In the genomic region with DNA sequence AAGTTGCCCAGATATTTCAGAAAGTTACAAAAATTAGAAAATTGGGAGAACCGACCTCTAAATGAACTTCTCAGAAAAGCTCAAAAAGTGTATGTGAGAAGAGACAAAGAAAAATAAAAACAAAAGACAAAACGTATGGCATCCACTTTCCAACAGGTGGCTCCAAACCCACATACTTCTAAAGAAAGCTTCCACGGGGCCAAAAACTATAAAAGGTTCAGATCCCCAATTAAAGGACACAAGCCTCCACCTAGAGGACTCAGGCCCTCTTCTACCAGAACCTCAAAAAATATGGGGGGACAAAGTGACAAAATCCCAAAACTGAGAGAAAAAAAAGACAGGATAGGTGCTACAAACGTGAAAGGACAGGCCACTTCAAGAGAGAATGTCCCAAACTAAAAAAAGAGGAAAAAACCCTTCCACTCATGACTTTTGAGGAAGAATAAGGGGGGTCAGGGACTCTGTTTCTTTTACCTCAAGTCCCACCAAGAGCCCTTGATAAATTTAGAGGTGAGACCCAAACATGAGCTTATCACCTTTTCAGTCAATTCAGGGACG, we compare ENCODE assay signal across 1 cellular context.
TF ChIP-seq lines count a peak whose summit lies in the region.

No MANE protein-coding gene starts in this region.

TF ChIP-seq in K562, 482 proteins besides CTCF, POLR2A, EP300 and RAD21:
- TF ChIP-seq, protein P1, sequence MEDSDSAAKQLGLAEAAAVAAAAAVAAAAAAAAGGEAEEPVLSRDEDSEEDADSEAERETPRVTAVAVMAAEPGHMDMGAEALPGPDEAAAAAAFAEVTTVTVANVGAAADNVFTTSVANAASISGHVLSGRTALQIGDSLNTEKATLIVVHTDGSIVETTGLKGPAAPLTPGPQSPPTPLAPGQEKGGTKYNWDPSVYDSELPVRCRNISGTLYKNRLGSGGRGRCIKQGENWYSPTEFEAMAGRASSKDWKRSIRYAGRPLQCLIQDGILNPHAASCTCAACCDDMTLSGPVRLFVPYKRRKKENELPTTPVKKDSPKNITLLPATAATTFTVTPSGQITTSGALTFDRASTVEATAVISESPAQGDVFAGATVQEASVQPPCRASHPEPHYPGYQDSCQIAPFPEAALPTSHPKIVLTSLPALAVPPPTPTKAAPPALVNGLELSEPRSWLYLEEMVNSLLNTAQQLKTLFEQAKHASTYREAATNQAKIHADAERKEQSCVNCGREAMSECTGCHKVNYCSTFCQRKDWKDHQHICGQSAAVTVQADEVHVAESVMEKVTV (CRISPR knock-in tag; IDR thresholded peaks at IDR 0.05) = 0 out of 2 replicates have a peak, but pooled peaks have one; percentile 51
- TF ChIP-seq, protein P2, sequence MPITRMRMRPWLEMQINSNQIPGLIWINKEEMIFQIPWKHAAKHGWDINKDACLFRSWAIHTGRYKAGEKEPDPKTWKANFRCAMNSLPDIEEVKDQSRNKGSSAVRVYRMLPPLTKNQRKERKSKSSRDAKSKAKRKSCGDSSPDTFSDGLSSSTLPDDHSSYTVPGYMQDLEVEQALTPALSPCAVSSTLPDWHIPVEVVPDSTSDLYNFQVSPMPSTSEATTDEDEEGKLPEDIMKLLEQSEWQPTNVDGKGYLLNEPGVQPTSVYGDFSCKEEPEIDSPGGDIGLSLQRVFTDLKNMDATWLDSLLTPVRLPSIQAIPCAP (CRISPR knock-in tag; IDR thresholded peaks at IDR 0.05; ENCODE audit: borderline replicate concordance) = no peak
- TF ChIP-seq HCFC1 (IDR thresholded peaks at IDR 0.05; ENCODE audit: low read depth, low read length) (no peak), DIDO1 (tag; IDR thresholded peaks at IDR 0.05; ENCODE audit: low read depth) (no peak), ZNF785 (CRISPR knock-in tag; IDR thresholded peaks at IDR 0.05) (no peak), ZNF354B (CRISPR knock-in tag; IDR thresholded peaks at IDR 0.05) (peak; percentile 95), ZC3H8 (IDR thresholded peaks at IDR 0.05) (no peak), ERF (CRISPR knock-in tag; IDR thresholded peaks at IDR 0.05) (no peak), ZNF507 (tag; conservative IDR thresholded peaks at IDR 0.05) (peak; percentile 99), MAZ (CRISPR knock-in tag; conservative IDR thresholded peaks at IDR 0.05 in 1 of 2, IDR thresholded peaks at IDR 0.05 in 1 of 2) (0 out of 4 replicates have a peak, but pooled peaks of 1 of the 2 experiments have one; percentile 15), SMC3 (conservative IDR thresholded peaks at IDR 0.05; ENCODE audit: insufficient read depth, low read depth, low read length) (peak; percentile 48; the same call in 1 of the 2 replicates)
- TF ChIP-seq, protein P3, sequence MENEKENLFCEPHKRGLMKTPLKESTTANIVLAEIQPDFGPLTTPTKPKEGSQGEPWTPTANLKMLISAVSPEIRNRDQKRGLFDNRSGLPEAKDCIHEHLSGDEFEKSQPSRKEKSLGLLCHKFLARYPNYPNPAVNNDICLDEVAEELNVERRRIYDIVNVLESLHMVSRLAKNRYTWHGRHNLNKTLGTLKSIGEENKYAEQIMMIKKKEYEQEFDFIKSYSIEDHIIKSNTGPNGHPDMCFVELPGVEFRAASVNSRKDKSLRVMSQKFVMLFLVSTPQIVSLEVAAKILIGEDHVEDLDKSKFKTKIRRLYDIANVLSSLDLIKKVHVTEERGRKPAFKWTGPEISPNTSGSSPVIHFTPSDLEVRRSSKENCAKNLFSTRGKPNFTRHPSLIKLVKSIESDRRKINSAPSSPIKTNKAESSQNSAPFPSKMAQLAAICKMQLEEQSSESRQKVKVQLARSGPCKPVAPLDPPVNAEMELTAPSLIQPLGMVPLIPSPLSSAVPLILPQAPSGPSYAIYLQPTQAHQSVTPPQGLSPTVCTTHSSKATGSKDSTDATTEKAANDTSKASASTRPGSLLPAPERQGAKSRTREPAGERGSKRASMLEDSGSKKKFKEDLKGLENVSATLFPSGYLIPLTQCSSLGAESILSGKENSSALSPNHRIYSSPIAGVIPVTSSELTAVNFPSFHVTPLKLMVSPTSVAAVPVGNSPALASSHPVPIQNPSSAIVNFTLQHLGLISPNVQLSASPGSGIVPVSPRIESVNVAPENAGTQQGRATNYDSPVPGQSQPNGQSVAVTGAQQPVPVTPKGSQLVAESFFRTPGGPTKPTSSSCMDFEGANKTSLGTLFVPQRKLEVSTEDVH (IDR thresholded peaks at IDR 0.05; ENCODE audit: low read depth, partially characterized antibody) = no peak
- TF ChIP-seq, protein P4, sequence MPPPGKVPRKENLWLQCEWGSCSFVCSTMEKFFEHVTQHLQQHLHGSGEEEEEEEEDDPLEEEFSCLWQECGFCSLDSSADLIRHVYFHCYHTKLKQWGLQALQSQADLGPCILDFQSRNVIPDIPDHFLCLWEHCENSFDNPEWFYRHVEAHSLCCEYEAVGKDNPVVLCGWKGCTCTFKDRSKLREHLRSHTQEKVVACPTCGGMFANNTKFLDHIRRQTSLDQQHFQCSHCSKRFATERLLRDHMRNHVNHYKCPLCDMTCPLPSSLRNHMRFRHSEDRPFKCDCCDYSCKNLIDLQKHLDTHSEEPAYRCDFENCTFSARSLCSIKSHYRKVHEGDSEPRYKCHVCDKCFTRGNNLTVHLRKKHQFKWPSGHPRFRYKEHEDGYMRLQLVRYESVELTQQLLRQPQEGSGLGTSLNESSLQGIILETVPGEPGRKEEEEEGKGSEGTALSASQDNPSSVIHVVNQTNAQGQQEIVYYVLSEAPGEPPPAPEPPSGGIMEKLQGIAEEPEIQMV (tag; conservative IDR thresholded peaks at IDR 0.05; ENCODE audit: low read depth) = no peak
- TF ChIP-seq, protein P5, sequence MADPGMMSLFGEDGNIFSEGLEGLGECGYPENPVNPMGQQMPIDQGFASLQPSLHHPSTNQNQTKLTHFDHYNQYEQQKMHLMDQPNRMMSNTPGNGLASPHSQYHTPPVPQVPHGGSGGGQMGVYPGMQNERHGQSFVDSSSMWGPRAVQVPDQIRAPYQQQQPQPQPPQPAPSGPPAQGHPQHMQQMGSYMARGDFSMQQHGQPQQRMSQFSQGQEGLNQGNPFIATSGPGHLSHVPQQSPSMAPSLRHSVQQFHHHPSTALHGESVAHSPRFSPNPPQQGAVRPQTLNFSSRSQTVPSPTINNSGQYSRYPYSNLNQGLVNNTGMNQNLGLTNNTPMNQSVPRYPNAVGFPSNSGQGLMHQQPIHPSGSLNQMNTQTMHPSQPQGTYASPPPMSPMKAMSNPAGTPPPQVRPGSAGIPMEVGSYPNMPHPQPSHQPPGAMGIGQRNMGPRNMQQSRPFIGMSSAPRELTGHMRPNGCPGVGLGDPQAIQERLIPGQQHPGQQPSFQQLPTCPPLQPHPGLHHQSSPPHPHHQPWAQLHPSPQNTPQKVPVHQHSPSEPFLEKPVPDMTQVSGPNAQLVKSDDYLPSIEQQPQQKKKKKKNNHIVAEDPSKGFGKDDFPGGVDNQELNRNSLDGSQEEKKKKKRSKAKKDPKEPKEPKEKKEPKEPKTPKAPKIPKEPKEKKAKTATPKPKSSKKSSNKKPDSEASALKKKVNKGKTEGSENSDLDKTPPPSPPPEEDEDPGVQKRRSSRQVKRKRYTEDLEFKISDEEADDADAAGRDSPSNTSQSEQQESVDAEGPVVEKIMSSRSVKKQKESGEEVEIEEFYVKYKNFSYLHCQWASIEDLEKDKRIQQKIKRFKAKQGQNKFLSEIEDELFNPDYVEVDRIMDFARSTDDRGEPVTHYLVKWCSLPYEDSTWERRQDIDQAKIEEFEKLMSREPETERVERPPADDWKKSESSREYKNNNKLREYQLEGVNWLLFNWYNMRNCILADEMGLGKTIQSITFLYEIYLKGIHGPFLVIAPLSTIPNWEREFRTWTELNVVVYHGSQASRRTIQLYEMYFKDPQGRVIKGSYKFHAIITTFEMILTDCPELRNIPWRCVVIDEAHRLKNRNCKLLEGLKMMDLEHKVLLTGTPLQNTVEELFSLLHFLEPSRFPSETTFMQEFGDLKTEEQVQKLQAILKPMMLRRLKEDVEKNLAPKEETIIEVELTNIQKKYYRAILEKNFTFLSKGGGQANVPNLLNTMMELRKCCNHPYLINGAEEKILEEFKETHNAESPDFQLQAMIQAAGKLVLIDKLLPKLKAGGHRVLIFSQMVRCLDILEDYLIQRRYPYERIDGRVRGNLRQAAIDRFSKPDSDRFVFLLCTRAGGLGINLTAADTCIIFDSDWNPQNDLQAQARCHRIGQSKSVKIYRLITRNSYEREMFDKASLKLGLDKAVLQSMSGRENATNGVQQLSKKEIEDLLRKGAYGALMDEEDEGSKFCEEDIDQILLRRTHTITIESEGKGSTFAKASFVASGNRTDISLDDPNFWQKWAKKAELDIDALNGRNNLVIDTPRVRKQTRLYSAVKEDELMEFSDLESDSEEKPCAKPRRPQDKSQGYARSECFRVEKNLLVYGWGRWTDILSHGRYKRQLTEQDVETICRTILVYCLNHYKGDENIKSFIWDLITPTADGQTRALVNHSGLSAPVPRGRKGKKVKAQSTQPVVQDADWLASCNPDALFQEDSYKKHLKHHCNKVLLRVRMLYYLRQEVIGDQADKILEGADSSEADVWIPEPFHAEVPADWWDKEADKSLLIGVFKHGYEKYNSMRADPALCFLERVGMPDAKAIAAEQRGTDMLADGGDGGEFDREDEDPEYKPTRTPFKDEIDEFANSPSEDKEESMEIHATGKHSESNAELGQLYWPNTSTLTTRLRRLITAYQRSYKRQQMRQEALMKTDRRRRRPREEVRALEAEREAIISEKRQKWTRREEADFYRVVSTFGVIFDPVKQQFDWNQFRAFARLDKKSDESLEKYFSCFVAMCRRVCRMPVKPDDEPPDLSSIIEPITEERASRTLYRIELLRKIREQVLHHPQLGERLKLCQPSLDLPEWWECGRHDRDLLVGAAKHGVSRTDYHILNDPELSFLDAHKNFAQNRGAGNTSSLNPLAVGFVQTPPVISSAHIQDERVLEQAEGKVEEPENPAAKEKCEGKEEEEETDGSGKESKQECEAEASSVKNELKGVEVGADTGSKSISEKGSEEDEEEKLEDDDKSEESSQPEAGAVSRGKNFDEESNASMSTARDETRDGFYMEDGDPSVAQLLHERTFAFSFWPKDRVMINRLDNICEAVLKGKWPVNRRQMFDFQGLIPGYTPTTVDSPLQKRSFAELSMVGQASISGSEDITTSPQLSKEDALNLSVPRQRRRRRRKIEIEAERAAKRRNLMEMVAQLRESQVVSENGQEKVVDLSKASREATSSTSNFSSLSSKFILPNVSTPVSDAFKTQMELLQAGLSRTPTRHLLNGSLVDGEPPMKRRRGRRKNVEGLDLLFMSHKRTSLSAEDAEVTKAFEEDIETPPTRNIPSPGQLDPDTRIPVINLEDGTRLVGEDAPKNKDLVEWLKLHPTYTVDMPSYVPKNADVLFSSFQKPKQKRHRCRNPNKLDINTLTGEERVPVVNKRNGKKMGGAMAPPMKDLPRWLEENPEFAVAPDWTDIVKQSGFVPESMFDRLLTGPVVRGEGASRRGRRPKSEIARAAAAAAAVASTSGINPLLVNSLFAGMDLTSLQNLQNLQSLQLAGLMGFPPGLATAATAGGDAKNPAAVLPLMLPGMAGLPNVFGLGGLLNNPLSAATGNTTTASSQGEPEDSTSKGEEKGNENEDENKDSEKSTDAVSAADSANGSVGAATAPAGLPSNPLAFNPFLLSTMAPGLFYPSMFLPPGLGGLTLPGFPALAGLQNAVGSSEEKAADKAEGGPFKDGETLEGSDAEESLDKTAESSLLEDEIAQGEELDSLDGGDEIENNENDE (IDR thresholded peaks at IDR 0.05; ENCODE audit: low read depth, low read length) = no peak
- TF ChIP-seq, protein P6, sequence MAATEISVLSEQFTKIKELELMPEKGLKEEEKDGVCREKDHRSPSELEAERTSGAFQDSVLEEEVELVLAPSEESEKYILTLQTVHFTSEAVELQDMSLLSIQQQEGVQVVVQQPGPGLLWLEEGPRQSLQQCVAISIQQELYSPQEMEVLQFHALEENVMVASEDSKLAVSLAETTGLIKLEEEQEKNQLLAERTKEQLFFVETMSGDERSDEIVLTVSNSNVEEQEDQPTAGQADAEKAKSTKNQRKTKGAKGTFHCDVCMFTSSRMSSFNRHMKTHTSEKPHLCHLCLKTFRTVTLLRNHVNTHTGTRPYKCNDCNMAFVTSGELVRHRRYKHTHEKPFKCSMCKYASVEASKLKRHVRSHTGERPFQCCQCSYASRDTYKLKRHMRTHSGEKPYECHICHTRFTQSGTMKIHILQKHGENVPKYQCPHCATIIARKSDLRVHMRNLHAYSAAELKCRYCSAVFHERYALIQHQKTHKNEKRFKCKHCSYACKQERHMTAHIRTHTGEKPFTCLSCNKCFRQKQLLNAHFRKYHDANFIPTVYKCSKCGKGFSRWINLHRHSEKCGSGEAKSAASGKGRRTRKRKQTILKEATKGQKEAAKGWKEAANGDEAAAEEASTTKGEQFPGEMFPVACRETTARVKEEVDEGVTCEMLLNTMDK (IDR thresholded peaks at IDR 0.05; ENCODE audit: borderline replicate concordance, insufficient read depth, low read depth, low read length, poor library complexity, severe bottlenecking) = peak; percentile 35
TF ChIP-seq in K562: peak in this region for 6.
